ENCODE assay signal across 2 cellular contexts in the genomic region with DNA sequence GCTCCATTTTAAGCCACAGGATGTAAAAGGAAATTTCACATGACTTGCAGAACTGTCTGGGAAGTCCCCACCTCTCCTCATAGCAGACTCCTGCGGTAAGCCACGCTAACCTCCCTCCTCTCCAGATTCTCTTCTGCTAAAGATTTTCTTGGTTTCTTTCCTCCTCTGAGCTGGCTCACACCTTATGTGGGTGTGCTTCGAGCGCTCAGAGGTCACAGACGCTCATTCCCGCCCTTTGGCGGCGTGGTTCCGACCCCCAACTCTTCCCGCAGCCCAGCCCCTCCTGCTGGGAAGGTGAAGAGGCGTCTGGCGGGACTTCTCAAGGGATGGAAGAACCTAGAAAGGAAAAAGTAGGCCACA.
TF ChIP-seq lines count a peak whose summit lies in the region.

No MANE protein-coding gene starts in this region.

TF ChIP-seq in GM23338, 12 proteins besides CTCF, POLR2A, EP300 and RAD21:
- no peak for TF ChIP-seq EZH2phosphoT487 (IDR thresholded peaks at IDR 0.05; ENCODE audit: unreplicated experiment)
- TF ChIP-seq, protein P1, sequence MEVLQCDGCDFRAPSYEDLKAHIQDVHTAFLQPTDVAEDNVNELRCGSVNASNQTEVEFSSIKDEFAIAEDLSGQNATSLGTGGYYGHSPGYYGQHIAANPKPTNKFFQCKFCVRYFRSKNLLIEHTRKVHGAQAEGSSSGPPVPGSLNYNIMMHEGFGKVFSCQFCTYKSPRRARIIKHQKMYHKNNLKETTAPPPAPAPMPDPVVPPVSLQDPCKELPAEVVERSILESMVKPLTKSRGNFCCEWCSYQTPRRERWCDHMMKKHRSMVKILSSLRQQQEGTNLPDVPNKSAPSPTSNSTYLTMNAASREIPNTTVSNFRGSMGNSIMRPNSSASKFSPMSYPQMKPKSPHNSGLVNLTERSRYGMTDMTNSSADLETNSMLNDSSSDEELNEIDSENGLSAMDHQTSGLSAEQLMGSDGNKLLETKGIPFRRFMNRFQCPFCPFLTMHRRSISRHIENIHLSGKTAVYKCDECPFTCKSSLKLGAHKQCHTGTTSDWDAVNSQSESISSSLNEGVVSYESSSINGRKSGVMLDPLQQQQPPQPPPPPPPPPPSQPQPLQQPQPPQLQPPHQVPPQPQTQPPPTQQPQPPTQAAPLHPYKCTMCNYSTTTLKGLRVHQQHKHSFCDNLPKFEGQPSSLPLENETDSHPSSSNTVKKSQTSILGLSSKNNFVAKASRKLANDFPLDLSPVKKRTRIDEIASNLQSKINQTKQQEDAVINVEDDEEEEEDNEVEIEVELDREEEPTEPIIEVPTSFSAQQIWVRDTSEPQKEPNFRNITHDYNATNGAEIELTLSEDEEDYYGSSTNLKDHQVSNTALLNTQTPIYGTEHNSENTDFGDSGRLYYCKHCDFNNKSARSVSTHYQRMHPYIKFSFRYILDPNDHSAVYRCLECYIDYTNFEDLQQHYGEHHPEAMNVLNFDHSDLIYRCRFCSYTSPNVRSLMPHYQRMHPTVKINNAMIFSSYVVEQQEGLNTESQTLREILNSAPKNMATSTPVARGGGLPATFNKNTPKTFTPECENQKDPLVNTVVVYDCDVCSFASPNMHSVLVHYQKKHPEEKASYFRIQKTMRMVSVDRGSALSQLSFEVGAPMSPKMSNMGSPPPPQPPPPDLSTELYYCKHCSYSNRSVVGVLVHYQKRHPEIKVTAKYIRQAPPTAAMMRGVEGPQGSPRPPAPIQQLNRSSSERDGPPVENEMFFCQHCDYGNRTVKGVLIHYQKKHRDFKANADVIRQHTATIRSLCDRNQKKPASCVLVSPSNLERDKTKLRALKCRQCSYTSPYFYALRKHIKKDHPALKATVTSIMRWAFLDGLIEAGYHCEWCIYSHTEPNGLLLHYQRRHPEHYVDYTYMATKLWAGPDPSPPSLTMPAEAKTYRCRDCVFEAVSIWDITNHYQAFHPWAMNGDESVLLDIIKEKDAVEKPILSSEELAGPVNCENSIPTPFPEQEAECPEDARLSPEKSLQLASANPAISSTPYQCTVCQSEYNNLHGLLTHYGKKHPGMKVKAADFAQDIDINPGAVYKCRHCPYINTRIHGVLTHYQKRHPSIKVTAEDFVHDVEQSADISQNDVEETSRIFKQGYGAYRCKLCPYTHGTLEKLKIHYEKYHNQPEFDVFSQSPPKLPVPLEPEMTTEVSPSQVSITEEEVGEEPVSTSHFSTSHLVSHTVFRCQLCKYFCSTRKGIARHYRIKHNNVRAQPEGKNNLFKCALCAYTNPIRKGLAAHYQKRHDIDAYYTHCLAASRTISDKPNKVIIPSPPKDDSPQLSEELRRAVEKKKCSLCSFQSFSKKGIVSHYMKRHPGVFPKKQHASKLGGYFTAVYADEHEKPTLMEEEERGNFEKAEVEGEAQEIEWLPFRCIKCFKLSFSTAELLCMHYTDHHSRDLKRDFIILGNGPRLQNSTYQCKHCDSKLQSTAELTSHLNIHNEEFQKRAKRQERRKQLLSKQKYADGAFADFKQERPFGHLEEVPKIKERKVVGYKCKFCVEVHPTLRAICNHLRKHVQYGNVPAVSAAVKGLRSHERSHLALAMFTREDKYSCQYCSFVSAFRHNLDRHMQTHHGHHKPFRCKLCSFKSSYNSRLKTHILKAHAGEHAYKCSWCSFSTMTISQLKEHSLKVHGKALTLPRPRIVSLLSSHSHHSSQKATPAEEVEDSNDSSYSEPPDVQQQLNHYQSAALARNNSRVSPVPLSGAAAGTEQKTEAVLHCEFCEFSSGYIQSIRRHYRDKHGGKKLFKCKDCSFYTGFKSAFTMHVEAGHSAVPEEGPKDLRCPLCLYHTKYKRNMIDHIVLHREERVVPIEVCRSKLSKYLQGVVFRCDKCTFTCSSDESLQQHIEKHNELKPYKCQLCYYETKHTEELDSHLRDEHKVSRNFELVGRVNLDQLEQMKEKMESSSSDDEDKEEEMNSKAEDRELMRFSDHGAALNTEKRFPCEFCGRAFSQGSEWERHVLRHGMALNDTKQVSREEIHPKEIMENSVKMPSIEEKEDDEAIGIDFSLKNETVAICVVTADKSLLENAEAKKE (CRISPR knock-in tag; IDR thresholded peaks at IDR 0.05): no peak
- no peak for TF ChIP-seq CREB1 (CRISPR knock-in tag; IDR thresholded peaks at IDR 0.05; ENCODE audit: low read depth)
- no peak for TF ChIP-seq ZNF114 (CRISPR knock-in tag; IDR thresholded peaks at IDR 0.05)
- no peak for TF ChIP-seq POLR2AphosphoS5 (IDR thresholded peaks at IDR 0.05; ENCODE audit: low read depth)
- TF ChIP-seq, protein P2, sequence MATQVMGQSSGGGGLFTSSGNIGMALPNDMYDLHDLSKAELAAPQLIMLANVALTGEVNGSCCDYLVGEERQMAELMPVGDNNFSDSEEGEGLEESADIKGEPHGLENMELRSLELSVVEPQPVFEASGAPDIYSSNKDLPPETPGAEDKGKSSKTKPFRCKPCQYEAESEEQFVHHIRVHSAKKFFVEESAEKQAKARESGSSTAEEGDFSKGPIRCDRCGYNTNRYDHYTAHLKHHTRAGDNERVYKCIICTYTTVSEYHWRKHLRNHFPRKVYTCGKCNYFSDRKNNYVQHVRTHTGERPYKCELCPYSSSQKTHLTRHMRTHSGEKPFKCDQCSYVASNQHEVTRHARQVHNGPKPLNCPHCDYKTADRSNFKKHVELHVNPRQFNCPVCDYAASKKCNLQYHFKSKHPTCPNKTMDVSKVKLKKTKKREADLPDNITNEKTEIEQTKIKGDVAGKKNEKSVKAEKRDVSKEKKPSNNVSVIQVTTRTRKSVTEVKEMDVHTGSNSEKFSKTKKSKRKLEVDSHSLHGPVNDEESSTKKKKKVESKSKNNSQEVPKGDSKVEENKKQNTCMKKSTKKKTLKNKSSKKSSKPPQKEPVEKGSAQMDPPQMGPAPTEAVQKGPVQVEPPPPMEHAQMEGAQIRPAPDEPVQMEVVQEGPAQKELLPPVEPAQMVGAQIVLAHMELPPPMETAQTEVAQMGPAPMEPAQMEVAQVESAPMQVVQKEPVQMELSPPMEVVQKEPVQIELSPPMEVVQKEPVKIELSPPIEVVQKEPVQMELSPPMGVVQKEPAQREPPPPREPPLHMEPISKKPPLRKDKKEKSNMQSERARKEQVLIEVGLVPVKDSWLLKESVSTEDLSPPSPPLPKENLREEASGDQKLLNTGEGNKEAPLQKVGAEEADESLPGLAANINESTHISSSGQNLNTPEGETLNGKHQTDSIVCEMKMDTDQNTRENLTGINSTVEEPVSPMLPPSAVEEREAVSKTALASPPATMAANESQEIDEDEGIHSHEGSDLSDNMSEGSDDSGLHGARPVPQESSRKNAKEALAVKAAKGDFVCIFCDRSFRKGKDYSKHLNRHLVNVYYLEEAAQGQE (IDR thresholded peaks at IDR 0.05; ENCODE audit: unreplicated experiment): no peak
- TF ChIP-seq NANOG (IDR thresholded peaks at IDR 0.05; ENCODE audit: borderline replicate concordance): no peak
- no peak for TF ChIP-seq JUNB (IDR thresholded peaks at IDR 0.05; ENCODE audit: unreplicated experiment)

TF ChIP-seq in H1, 55 proteins besides CTCF, POLR2A, EP300 and RAD21:
- TF ChIP-seq, protein P3, sequence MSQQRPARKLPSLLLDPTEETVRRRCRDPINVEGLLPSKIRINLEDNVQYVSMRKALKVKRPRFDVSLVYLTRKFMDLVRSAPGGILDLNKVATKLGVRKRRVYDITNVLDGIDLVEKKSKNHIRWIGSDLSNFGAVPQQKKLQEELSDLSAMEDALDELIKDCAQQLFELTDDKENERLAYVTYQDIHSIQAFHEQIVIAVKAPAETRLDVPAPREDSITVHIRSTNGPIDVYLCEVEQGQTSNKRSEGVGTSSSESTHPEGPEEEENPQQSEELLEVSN (IDR thresholded peaks at IDR 0.05): peak; percentile 93
- TF ChIP-seq CTBP2 (IDR thresholded peaks at IDR 0.05; ENCODE audit: borderline replicate concordance, insufficient read depth, insufficient read length, low read length) (no peak), CEBPB (IDR thresholded peaks at IDR 0.05; ENCODE audit: low read depth, low read length) (no peak), SP1 (IDR thresholded peaks at IDR 0.05; ENCODE audit: low read depth, low read length) (no peak), MAFK (IDR thresholded peaks at IDR 0.05; ENCODE audit: low read depth, low read length) (no peak)
- TF ChIP-seq, protein P4, sequence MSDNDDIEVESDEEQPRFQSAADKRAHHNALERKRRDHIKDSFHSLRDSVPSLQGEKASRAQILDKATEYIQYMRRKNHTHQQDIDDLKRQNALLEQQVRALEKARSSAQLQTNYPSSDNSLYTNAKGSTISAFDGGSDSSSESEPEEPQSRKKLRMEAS (IDR thresholded peaks at IDR 0.05): peak; percentile 49; the same call in 1 of the 2 replicates
